ENCODE assay signal across 8 cellular contexts in genomic region chr1:145859491-145860159, GRCh38. TPM values are rescaled to one million over a fixed set of nuclear protein-coding genes. Genes with fewer than 3 reads are reported as not detected.
DNase-seq lines count a peak whose midpoint lies in the region; ATAC-seq and TF ChIP-seq lines count a peak whose summit lies in the region.

No MANE protein-coding gene starts in this region.

- H3K36me3 ChIP-seq in BLaER1 (peaks cover 24% of the 10 kb centered on the region), right lobe of liver (peaks cover 0 to 19% (median 3%) of the 10 kb centered on the region in 4 donors)

- H3K4me3 ChIP-seq in BLaER1, result peak overlapping the region; percentile 81
- peak overlapping the region; percentile 54 to 80 (median 71) for H3K4me3 ChIP-seq in right lobe of liver

- DNase-seq in GM19240 (ENCODE audit: insufficient read length, low spot score) (peak; percentile 82), NCI-H526 treated with DMSO at 0.1 percent for 48 hours (lab: John Stamatoyannopoulos, UW) (peak; percentile 95), dermis microvascular lymphatic vessel endothelial cell (ENCODE audit: low read depth in 2 of 2) (peak; percentile 62 to 92), right lobe of liver (peak; percentile 94)
- DNase-seq in activated CD4-positive, alpha-beta T cell treated with anti-CD3 and anti-CD28 coated beads, Interleukin-2, amount 50 U/mL, for 24 hours (ENCODE audit: low read depth in 1 of 2, low spot score in 1 of 2), result peak; percentile 47 to 56
- peak; percentile 65 to 80 for DNase-seq in stimulated activated CD4-positive, alpha-beta T cell treated with anti-CD3 and anti-CD28 coated beads, Interleukin-4, amount 100 ng/mL, for 48 hours (ENCODE audit: low read depth in 2 of 2)

- peak overlapping the region; percentile 80 for H3K27ac ChIP-seq in BLaER1
- H3K27ac ChIP-seq in right lobe of liver, result peak overlapping the region; percentile 45 to 61 (median 55)

- WGBS in right lobe of liver (ENCODE audit: insufficient coverage, low coverage, low lambda C conversion rate, missing lambda C conversion rate), result 0% methylated on average over 6 of the region's 44 CpGs

- H3K4me2 ChIP-seq in BLaER1, result peak overlapping the region; percentile 80

- H3K27me3 ChIP-seq in BLaER1 (no peaks in the 10 kb centered on the region), right lobe of liver (no peaks in the 10 kb centered on the region)

- H3K9me3 ChIP-seq in BLaER1 (no peaks in the 10 kb centered on the region), right lobe of liver (no peaks in the 10 kb centered on the region)

- H3K4me1 ChIP-seq in BLaER1, result peaks cover 27% of the 10 kb centered on the region
- peaks cover 0 to 12% (median 0%) of the 10 kb centered on the region in 4 donors for H3K4me1 ChIP-seq in right lobe of liver

- intact Hi-C loops in right lobe of liver (cut with DNase I), result loop anchor here in 1 of 2 donors (10.0 kb wide), 1 partner anchor 45 kb away; no protein-coding TSS in a partner anchor

- peak; percentile 74 for TF ChIP-seq POLR2A in right lobe of liver (IDR thresholded peaks at IDR 0.05)

- ATAC-seq in HG03457 (IDR thresholded peaks at IDR 0.05; ENCODE audit: unreplicated experiment), result peak; percentile 50
- peak; percentile 84 to 90 (median 88) for ATAC-seq in right lobe of liver

- TF ChIP-seq CTCF in right lobe of liver (IDR thresholded peaks at IDR 0.05), result peak in 2 of 4 donors; percentile 3 to 13

- no peaks in the 10 kb centered on the region for H4K20me1 ChIP-seq in BLaER1

- H3K9ac ChIP-seq in BLaER1, result peak overlapping the region; percentile 80

RNA-seq across cellular contexts. Expression of gene PIAS3, which starts 0.7 kb away (rescaled TPM):
- total RNA-seq in dermis microvascular lymphatic vessel endothelial cell (4.5 and 6.4 TPM in 2 replicates), right lobe of liver (1 to 10 TPM; 5.5 to 8.9 (median 6.7) TPM)

RNA-seq across cellular contexts. Expression of gene NUDT17, which starts 14.2 kb away (rescaled TPM):
- total RNA-seq in dermis microvascular lymphatic vessel endothelial cell (1.9 and 2.8 TPM in 2 replicates), right lobe of liver (1 to 10 TPM in 3 of 6 experiments, under 1 TPM in 3; 0.51 to 2.2 (median 1.0) TPM)

RNA-seq across cellular contexts. Expression of gene ANKRD35, which starts 26.0 kb away (rescaled TPM):
- total RNA-seq in dermis microvascular lymphatic vessel endothelial cell (under 0.01 TPM in 2 replicates), right lobe of liver (1 to 10 TPM; 1.1 to 2.5 (median 1.6) TPM)

RNA-seq across cellular contexts. Expression of gene POLR3C, which starts 35.6 kb away (rescaled TPM):
- total RNA-seq in dermis microvascular lymphatic vessel endothelial cell (21.2 and 25.7 TPM in 2 replicates), right lobe of liver (10 to 100 TPM in 3 of 6 experiments, 1 to 10 TPM in 3; 7.7 to 17.0 (median 11.2) TPM)

RNA-seq across cellular contexts. Expression of gene RNF115, which starts 35.7 kb away (rescaled TPM):
- 10.4 and 12.8 TPM in 2 replicates for total RNA-seq in dermis microvascular lymphatic vessel endothelial cell
- total RNA-seq in right lobe of liver, result 10 to 100 TPM in 2 of 6 experiments, 1 to 10 TPM in 4; 5.3 to 10.3 (median 8.0) TPM

Comparison
In these comparisons a context has a peak if more than half of its experiments do, and no peak if none do; other contexts are left out.
1. Peak in every context shown above with its lines: DNase-seq, ATAC-seq, H3K4me3 ChIP-seq and H3K27ac ChIP-seq.